ENCODE assay signal across 10 cellular contexts in the genomic region with DNA sequence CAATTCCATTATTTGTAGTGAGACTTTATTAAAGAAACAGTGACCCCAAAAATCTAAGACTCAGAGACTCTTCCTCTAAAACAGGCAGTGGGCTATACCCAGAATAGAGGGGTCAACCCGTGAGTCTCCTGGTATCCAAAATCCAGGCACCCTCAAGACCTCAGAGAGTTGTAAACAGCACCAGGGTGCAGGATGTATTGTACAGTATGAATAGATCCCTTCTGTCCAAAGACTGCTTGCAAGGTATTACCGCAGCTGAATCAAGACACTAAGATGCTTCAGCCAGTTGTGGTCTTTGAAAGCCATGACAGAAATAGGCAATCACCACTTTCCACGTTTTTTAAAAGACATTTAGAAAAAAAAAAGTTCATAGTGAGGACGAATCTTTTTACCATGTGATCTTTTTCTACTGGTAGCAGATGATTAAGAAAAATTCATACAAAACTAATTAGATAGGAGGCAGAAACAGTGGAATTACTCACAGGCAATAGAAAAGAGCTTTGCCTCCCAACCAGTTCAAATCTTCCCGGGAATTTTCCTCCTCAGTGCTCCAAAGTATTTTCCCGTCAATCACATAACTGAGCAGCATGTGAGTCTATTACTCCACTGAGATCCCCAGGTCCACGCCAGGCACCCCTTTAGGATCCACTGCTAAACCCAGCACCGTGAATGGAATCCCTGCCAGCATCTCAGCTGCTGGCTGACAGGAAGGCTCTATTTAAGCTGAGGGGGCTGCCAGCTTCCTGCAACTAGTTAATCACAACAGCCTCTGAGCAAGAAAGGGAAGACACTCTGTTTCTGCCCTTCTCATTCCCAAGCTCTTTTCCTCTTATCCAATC.
DNase-seq lines count a peak whose midpoint lies in the region; ATAC-seq and TF ChIP-seq lines count a peak whose summit lies in the region.
"Had no signal": no experiment of that assay in that cellular context is flagged by ENCODE, and none has a peak within 500 bp of the region (broad histone marks: within the 10 kb centered on the region; RNA-seq: fewer than 3 reads in every experiment).

No MANE protein-coding gene starts in this region.

- TF ChIP-seq POLR2A in thyroid gland (IDR thresholded peaks at IDR 0.05): no peak

- H3K4me3 ChIP-seq in thyroid gland (replicated peaks in 1 of 3): no peak overlapping the region

- H3K27ac Mint-ChIP-seq in activated CD8-positive, alpha-beta memory T cell treated with anti-CD3 and anti-CD28 coated beads, Interleukin-2, amount 10 ng/mL, durations not matched to agents 7 days and 5 days: peak overlapping the region; percentile 95
- peak overlapping the region; percentile 93 for H3K27ac Mint-ChIP-seq in activated naive CD8-positive, alpha-beta T cell treated with anti-CD3 and anti-CD28 coated beads, Interleukin-2, amount 50 U/mL, for 24 hours
- peak overlapping the region; percentile 94 for H3K27ac Mint-ChIP-seq in memory B cell

- H3K36me3 ChIP-seq in thyroid gland: no peaks in the 10 kb centered on the region

- no peak for TF ChIP-seq CTCF in thyroid gland (IDR thresholded peaks at IDR 0.05)

- H3K9me3 Mint-ChIP-seq in activated CD8-positive, alpha-beta memory T cell treated with anti-CD3 and anti-CD28 coated beads, Interleukin-2, amount 10 ng/mL, durations not matched to agents 7 days and 5 days (ENCODE audit: low read depth): no peaks in the 10 kb centered on the region
- no peaks in the 10 kb centered on the region for H3K9me3 Mint-ChIP-seq in activated naive CD8-positive, alpha-beta T cell treated with anti-CD3 and anti-CD28 coated beads, Interleukin-2, amount 50 U/mL, for 24 hours
- H3K9me3 Mint-ChIP-seq in memory B cell: no peaks in the 10 kb centered on the region

- no peak for ATAC-seq in activated CD8-positive, alpha-beta memory T cell treated with anti-CD3 and anti-CD28 coated beads, Interleukin-2, amount 10 ng/mL, durations not matched to agents 7 days and 5 days
- ATAC-seq in activated naive CD8-positive, alpha-beta T cell treated with anti-CD3 and anti-CD28 coated beads, Interleukin-2, amount 50 U/mL, for 24 hours: no peak
- ATAC-seq in memory B cell (ENCODE audit: low read depth): no peak
- ATAC-seq in GM18867 (IDR thresholded peaks at IDR 0.05; ENCODE audit: unreplicated experiment): no peak
- no peak for ATAC-seq in GM21447 (IDR thresholded peaks at IDR 0.05; ENCODE audit: unreplicated experiment)

- peaks cover 91% of the 10 kb centered on the region for H3K36me3 Mint-ChIP-seq in activated CD8-positive, alpha-beta memory T cell treated with anti-CD3 and anti-CD28 coated beads, Interleukin-2, amount 10 ng/mL, durations not matched to agents 7 days and 5 days
- peaks cover 85% of the 10 kb centered on the region for H3K36me3 Mint-ChIP-seq in activated naive CD8-positive, alpha-beta T cell treated with anti-CD3 and anti-CD28 coated beads, Interleukin-2, amount 50 U/mL, for 24 hours (ENCODE audit: low read depth)
- peaks cover 58% of the 10 kb centered on the region for H3K36me3 Mint-ChIP-seq in memory B cell

- peaks cover 52 to 71% of the 10 kb centered on the region in 2 donors for H3K4me1 ChIP-seq in thyroid gland

- H3K27me3 ChIP-seq in thyroid gland: no peaks in the 10 kb centered on the region

- intact Hi-C loops in thyroid gland (cut with DNase I): no loop called here

- in situ Hi-C loops in ACHN (cut with HindIII; ENCODE audit: low pct_ligation_motif_present, low pct_unique_long_range_greater_than_20kb, low sequenced_read_pairs): no loop called here

- WGBS in thyroid gland, 2 donors: 56 to 81% methylated on average over 8 of the region's 8 CpGs

- H3K9me3 ChIP-seq in thyroid gland: no peaks in the 10 kb centered on the region

- CTCF ChIA-PET in activated CD8-positive, alpha-beta memory T cell treated with anti-CD3 and anti-CD28 coated beads, Interleukin-2, amount 10 ng/mL, durations not matched to agents 7 days and 5 days (lab: Charles Lee): interaction anchor here (0.9 to 6.7 kb wide), 15 partner anchors 10 to 357 kb away, joined by 3 to 37 read pairs (median 5); no protein-coding TSS in a partner anchor

- peaks cover 94% of the 10 kb centered on the region for H3K4me1 Mint-ChIP-seq in activated CD8-positive, alpha-beta memory T cell treated with anti-CD3 and anti-CD28 coated beads, Interleukin-2, amount 10 ng/mL, durations not matched to agents 7 days and 5 days
- peaks cover 98% of the 10 kb centered on the region for H3K4me1 Mint-ChIP-seq in activated naive CD8-positive, alpha-beta T cell treated with anti-CD3 and anti-CD28 coated beads, Interleukin-2, amount 50 U/mL, for 24 hours
- peaks cover 80% of the 10 kb centered on the region for H3K4me1 Mint-ChIP-seq in memory B cell

- no peak for DNase-seq in activated CD8-positive, alpha-beta memory T cell treated with anti-CD3 and anti-CD28 coated beads, Interleukin-2, amount 10 ng/mL, durations not matched to agents 7 days and 5 days
- no peak for DNase-seq in activated CD8-positive, alpha-beta memory T cell treated with anti-CD3 and anti-CD28 coated beads, Interleukin-2, amount 50 U/mL, for 4 hours
- no peak for DNase-seq in activated naive CD8-positive, alpha-beta T cell treated with anti-CD3 and anti-CD28 coated beads, Interleukin-2, amount 50 U/mL, for 24 hours
- DNase-seq in memory B cell (ENCODE audit: low spot score in 2 of 2) (no peak), thyroid gland (no peak), ACHN (no peak)
- DNase-seq: erythroblast, NCI-H2029 treated with DMSO at 0.1 percent for 48 hours had no signal

- peak overlapping the region; percentile 59 for H3K4me3 Mint-ChIP-seq in activated CD8-positive, alpha-beta memory T cell treated with anti-CD3 and anti-CD28 coated beads, Interleukin-2, amount 10 ng/mL, durations not matched to agents 7 days and 5 days
- H3K4me3 Mint-ChIP-seq in activated naive CD8-positive, alpha-beta T cell treated with anti-CD3 and anti-CD28 coated beads, Interleukin-2, amount 50 U/mL, for 24 hours: peak overlapping the region; percentile 73
- peak overlapping the region; percentile 62 for H3K4me3 Mint-ChIP-seq in memory B cell

- H3K27me3 Mint-ChIP-seq in activated CD8-positive, alpha-beta memory T cell treated with anti-CD3 and anti-CD28 coated beads, Interleukin-2, amount 10 ng/mL, durations not matched to agents 7 days and 5 days: no peaks in the 10 kb centered on the region
- H3K27me3 Mint-ChIP-seq in activated naive CD8-positive, alpha-beta T cell treated with anti-CD3 and anti-CD28 coated beads, Interleukin-2, amount 50 U/mL, for 24 hours: no peaks in the 10 kb centered on the region
- no peaks in the 10 kb centered on the region for H3K27me3 Mint-ChIP-seq in memory B cell

- peak overlapping the region; percentile 38 to 84 (median 63) for H3K27ac ChIP-seq in thyroid gland
